Comparison of ENCODE assay signal across 23 cellular contexts in the genomic region with DNA sequence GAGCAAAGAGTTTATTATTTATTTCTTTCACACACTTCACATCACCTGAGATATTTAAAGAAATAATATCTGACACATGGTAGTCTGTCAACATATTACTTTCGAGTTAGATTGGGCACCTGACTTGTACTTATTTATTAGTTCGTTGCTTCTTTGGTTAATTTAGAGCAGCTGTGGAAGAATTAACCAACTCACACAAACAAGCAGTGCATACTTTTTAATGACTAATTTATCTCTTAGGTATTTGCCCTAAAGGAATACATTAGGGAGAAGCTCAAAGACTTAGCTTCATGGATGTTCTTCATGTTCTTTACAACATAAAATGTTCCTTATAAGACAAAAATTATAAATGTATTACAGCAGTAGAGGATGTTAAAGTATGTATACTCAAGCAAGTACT.
DNase-seq lines count a peak whose midpoint lies in the region; ATAC-seq and TF ChIP-seq lines count a peak whose summit lies in the region.
"Had no signal": no experiment of that assay in that cellular context is flagged by ENCODE, and none has a peak within 500 bp of the region (broad histone marks: within the 10 kb centered on the region; RNA-seq: fewer than 3 reads in every experiment).

No MANE protein-coding gene starts in this region.

- peak overlapping the region; percentile 40 for H3K4me3 ChIP-seq in SK-N-MC
- no peak overlapping the region for H3K4me3 ChIP-seq in fibroblast of villous mesenchyme (ENCODE audit: low read depth, low read length)
- no peak overlapping the region for H3K4me3 ChIP-seq in Peyer's patch
- H3K4me3 ChIP-seq: BLaER1 treated with 17β-estradiol and CSF1 and Interleukin-3, amounts not matched to agents 10 nM and 100 nM; HAP-1; K562; SJCRH30 had no signal

- TF ChIP-seq POLR2A in Peyer's patch (IDR thresholded peaks at IDR 0.05), result no peak

- H3K36me3 Mint-ChIP-seq in osteocyte (ENCODE audit: unreplicated experiment), result no peaks in the 10 kb centered on the region
- H3K36me3 Mint-ChIP-seq: CD4-positive, alpha-beta memory T cell had no signal

- no peaks in the 10 kb centered on the region for H3K9me3 ChIP-seq in SK-N-MC (ENCODE audit: low read depth, low read length)
- H3K9me3 ChIP-seq in Peyer's patch, result no peaks in the 10 kb centered on the region
- H3K9me3 ChIP-seq: BLaER1 treated with 17β-estradiol and CSF1 and Interleukin-3, amounts not matched to agents 10 nM and 100 nM; Caco-2; HAP-1; SJCRH30 had no signal

- peaks cover 0 to 4% (median 0%) of the 10 kb centered on the region in 4 donors for H3K4me1 ChIP-seq in Peyer's patch
- H3K4me1 ChIP-seq: Caco-2, HAP-1 had no signal

- H3K9ac ChIP-seq in SK-N-MC (ENCODE audit: insufficient read length), result no peak overlapping the region
- H3K9ac ChIP-seq: BLaER1 treated with 17β-estradiol and CSF1 and Interleukin-3, amounts not matched to agents 10 nM and 100 nM had no signal

- peak; percentile 29 for DNase-seq in EL
- DNase-seq in SK-N-MC (ENCODE audit: low read depth, low spot score), result no peak
- DNase-seq in fibroblast of villous mesenchyme (ENCODE audit: low read depth), result peak; percentile 43
- DNase-seq in osteocyte (ENCODE audit: extremely low spot score, unreplicated experiment), result no peak
- DNase-seq in Peyer's patch, result no peak
- DNase-seq in NCI-H510A treated with DMSO at 0.1 percent for 48 hours (lab: John Stamatoyannopoulos, UW), result no peak
- DNase-seq in HCEC 1CT, result no peak
- DNase-seq: Caco-2; CD4-positive, alpha-beta memory T cell; DMS 273 treated with DMSO at 0.1 percent for 48 hours; MM.1S; NCI-H1048; NCI-H1417 treated with DMSO at 0.1 percent for 48 hours; NCI-H187 treated with DMSO at 0.1 percent for 48 hours; NCI-H2107; NCI-H446 treated with DMSO at 0.1 percent for 48 hours; NCI-H69; SJCRH30 had no signal

- H3K27ac ChIP-seq in SK-N-MC, result no peak overlapping the region
- H3K27ac ChIP-seq in Peyer's patch, result no peak overlapping the region
- H3K27ac ChIP-seq: SJCRH30 had no signal

- no peaks in the 10 kb centered on the region for H3K9me3 Mint-ChIP-seq in osteocyte (ENCODE audit: unreplicated experiment)

- no peaks in the 10 kb centered on the region for H3K27me3 Mint-ChIP-seq in osteocyte (ENCODE audit: unreplicated experiment)
- H3K27me3 Mint-ChIP-seq: CD4-positive, alpha-beta memory T cell had no signal

- TF ChIP-seq CTCF in fibroblast of villous mesenchyme (IDR thresholded peaks at IDR 0.05; ENCODE audit: insufficient read depth, low read depth, low read length), result no peak
- no peak for TF ChIP-seq CTCF in osteocyte (IDR thresholded peaks at IDR 0.05)
- TF ChIP-seq CTCF in Peyer's patch (IDR thresholded peaks at IDR 0.05), result no peak

- H3K27ac Mint-ChIP-seq in osteocyte (ENCODE audit: unreplicated experiment), result peak overlapping the region; percentile 6
- H3K27ac Mint-ChIP-seq: CD4-positive, alpha-beta memory T cell had no signal

- H3K36me3 ChIP-seq in SK-N-MC (ENCODE audit: insufficient read depth, low read length), result no peaks in the 10 kb centered on the region
- no peaks in the 10 kb centered on the region for H3K36me3 ChIP-seq in Peyer's patch
- H3K36me3 ChIP-seq: BLaER1 treated with 17β-estradiol and CSF1 and Interleukin-3, amounts not matched to agents 10 nM and 100 nM; HAP-1 had no signal

- peaks cover 29% of the 10 kb centered on the region for H3K4me1 Mint-ChIP-seq in osteocyte (ENCODE audit: unreplicated experiment)
- H3K4me1 Mint-ChIP-seq: CD4-positive, alpha-beta memory T cell had no signal

- no peak for ATAC-seq in GM18498 (IDR thresholded peaks at IDR 0.05; ENCODE audit: unreplicated experiment)
- ATAC-seq: K562, Panc1 had no signal

- no peak overlapping the region for H3K4me3 Mint-ChIP-seq in osteocyte (ENCODE audit: unreplicated experiment)
- H3K4me3 Mint-ChIP-seq: CD4-positive, alpha-beta memory T cell had no signal

- H3K27me3 ChIP-seq in Peyer's patch, result no peaks in the 10 kb centered on the region
- H3K27me3 ChIP-seq: BLaER1 treated with 17β-estradiol and CSF1 and Interleukin-3, amounts not matched to agents 10 nM and 100 nM; SJCRH30 had no signal

Comparison
In these comparisons a context has a peak if more than half of its experiments do, and no peak if none do; other contexts are left out.
1. DNase-seq: peak in EL (single experiment) and fibroblast of villous mesenchyme (single experiment); none in SK-N-MC (single experiment), osteocyte (single experiment), Peyer's patch (0 of 3), NCI-H510A treated with DMSO at 0.1 percent for 48 hours (single experiment) and HCEC 1CT (single experiment).